Comparison of ENCODE assay signal across 10 cellular contexts in genomic region chr22:39946571-39947407, GRCh38. TPM values are rescaled to one million over a fixed set of nuclear protein-coding genes. Genes with fewer than 3 reads are reported as not detected.
DNase-seq lines count a peak whose midpoint lies in the region; ATAC-seq, FAIRE-seq and TF ChIP-seq lines count a peak whose summit lies in the region.
"Had no signal": no experiment of that assay in that cellular context is flagged by ENCODE, and none has a peak within 500 bp of the region (broad histone marks: within the 10 kb centered on the region; RNA-seq: fewer than 3 reads in every experiment).

No MANE protein-coding gene starts in this region.

- no peaks in the 10 kb centered on the region for H3K36me3 ChIP-seq in OCI-LY3 (replicated peaks; ENCODE audit: low read depth, low read length)
- no peaks in the 10 kb centered on the region for H3K36me3 ChIP-seq in endothelial cell of umbilical vein (ENCODE audit: control insufficient read depth in 2 of 2, extremely low read depth in 1 of 2, insufficient read depth in 2 of 2, low read length in 2 of 2)
- H3K36me3 ChIP-seq in GM23248 (ENCODE audit: low read depth), result no peaks in the 10 kb centered on the region

- peak; percentile 36 for DNase-seq in Ammon's horn (ENCODE audit: low spot score)
- peak; percentile 66 for DNase-seq in DMS53 treated with DMSO at 0.1 percent for 48 hours (lab: John Stamatoyannopoulos, UW; ENCODE audit: unreplicated experiment)
- peak; percentile 12 for DNase-seq in endothelial cell of umbilical vein (ENCODE audit: low read depth, low spot score)
- DNase-seq in GM19239 (ENCODE audit: insufficient read length, low spot score), result no peak
- DNase-seq in GM23248, result no peak

- H3K4me2 ChIP-seq in OCI-LY3 (ENCODE audit: low read length) (peak overlapping the region; percentile 41), endothelial cell of umbilical vein (ENCODE audit: insufficient read depth, low read length) (no peak overlapping the region), GM23248 (ENCODE audit: unreplicated experiment) (no peak overlapping the region)

- no TSS peak for BruUV-seq in endothelial cell of umbilical vein (replicated peaks; lab: Mats Ljungman, UMichigan)

- no peaks in the 10 kb centered on the region for H3F3A ChIP-seq in GM23248 (ENCODE audit: insufficient read depth)

- H3K27ac ChIP-seq in OCI-LY3 (ENCODE audit: low read length), result no peak overlapping the region
- no peak overlapping the region for H3K27ac ChIP-seq in endothelial cell of umbilical vein (ENCODE audit: insufficient read depth, low read depth, low read length)
- no peak overlapping the region for H3K27ac ChIP-seq in GM23248

- FAIRE-seq in endothelial cell of umbilical vein (lab: Jason Lieb, UNC) (no peak), GM19239 (lab: Jason Lieb, UNC) (no peak)
- FAIRE-seq: RCC 7860 had no signal

- TF ChIP-seq POLR2A in endothelial cell of umbilical vein (IDR thresholded peaks at IDR 0.05; ENCODE audit: low read depth, low read length), result no peak

- TF ChIP-seq CTCF in OCI-LY3 (IDR thresholded peaks at IDR 0.05; ENCODE audit: low read depth, low read length) (no peak), endothelial cell of umbilical vein (IDR thresholded peaks at IDR 0.05; ENCODE audit: extremely low read depth in 1 of 2, insufficient read depth in 1 of 2, low read depth in 1 of 2, low read length in 2 of 2) (no peak)

- 38 to 42% methylated on average over 10 of the region's 10 CpGs for WGBS in GM23248 (ENCODE audit: low coverage in 1 of 2, low lambda C conversion rate in 2 of 2, missing lambda C conversion rate in 2 of 2), 2 experiments

- no peak overlapping the region for H3K4me3 ChIP-seq in OCI-LY3 (ENCODE audit: low read length)
- no peak overlapping the region for H3K4me3 ChIP-seq in endothelial cell of umbilical vein (replicated peaks in 1 of 3; ENCODE audit: insufficient read depth in 1 of 3, low read depth in 1 of 3, low read length in 3 of 3)
- no peak overlapping the region for H3K4me3 ChIP-seq in GM23248

- H3K9me1 ChIP-seq in endothelial cell of umbilical vein (replicated peaks; ENCODE audit: control insufficient read depth, extremely low read depth, insufficient read depth, low read length), result no peaks in the 10 kb centered on the region

- H3K9me3 ChIP-seq in OCI-LY3 (ENCODE audit: insufficient read depth, low read length) (no peaks in the 10 kb centered on the region), endothelial cell of umbilical vein (replicated peaks; ENCODE audit: control insufficient read depth, insufficient read depth, low read length) (no peaks in the 10 kb centered on the region), GM23248 (ENCODE audit: low read depth) (no peaks in the 10 kb centered on the region)

- intact Hi-C loops in endothelial cell of umbilical vein (cut with micrococcal nuclease), result no loop called here

- H2AFZ ChIP-seq in OCI-LY3 (ENCODE audit: low read depth, low read length) (peak overlapping the region; percentile 40; the same call in 1 of the 2 replicates), endothelial cell of umbilical vein (ENCODE audit: low read depth, low read length) (no peak overlapping the region), GM23248 (no peak overlapping the region)

- no peaks in the 10 kb centered on the region for H3K9me2 ChIP-seq in GM23248 (ENCODE audit: insufficient read depth)

- POLR2A ChIA-PET in endothelial cell of umbilical vein (lab: Charles Lee), result no interaction called here

- no peaks in the 10 kb centered on the region for H4K20me1 ChIP-seq in OCI-LY3 (ENCODE audit: insufficient read depth, low read length)
- no peaks in the 10 kb centered on the region for H4K20me1 ChIP-seq in endothelial cell of umbilical vein (replicated peaks; ENCODE audit: control insufficient read depth, extremely low read depth, insufficient read depth, low read length)
- no peaks in the 10 kb centered on the region for H4K20me1 ChIP-seq in GM23248 (ENCODE audit: insufficient read depth)

- peaks cover 29% of the 10 kb centered on the region for H3K4me1 ChIP-seq in OCI-LY3 (ENCODE audit: low read length)
- H3K4me1 ChIP-seq in endothelial cell of umbilical vein (ENCODE audit: control insufficient read depth, extremely low read depth, insufficient read depth, low read length), result no peaks in the 10 kb centered on the region
- H3K4me1 ChIP-seq in GM23248 (ENCODE audit: insufficient read depth), result no peaks in the 10 kb centered on the region

- H3K27me3 ChIP-seq in OCI-LY3 (ENCODE audit: low read depth, low read length) (peaks cover 43% of the 10 kb centered on the region), endothelial cell of umbilical vein (ENCODE audit: control insufficient read depth in 2 of 2, insufficient read depth in 2 of 2, low read length in 2 of 2) (peaks cover 4 to 7% of the 10 kb centered on the region in 2 experiments), GM23248 (replicated peaks; ENCODE audit: insufficient read depth) (peaks cover 39% of the 10 kb centered on the region)

- CTCF ChIA-PET in endothelial cell of umbilical vein (lab: Charles Lee), result no interaction called here

- ATAC-seq in GM18502 (IDR thresholded peaks at IDR 0.05; ENCODE audit: poor library complexity, unreplicated experiment) (no peak), HG02588 (IDR thresholded peaks at IDR 0.05; ENCODE audit: unreplicated experiment) (no peak)

- in situ Hi-C loops in GM23248 (cut with MboI), result no loop called here

- dilution Hi-C loops in endothelial cell of umbilical vein (cut with MboI; ENCODE audit: extremely low pct_ligation_motif_present, low sequenced_read_pairs), result no loop called here

- no peak overlapping the region for H3K9ac ChIP-seq in OCI-LY3 (ENCODE audit: low read length)
- no peak overlapping the region for H3K9ac ChIP-seq in endothelial cell of umbilical vein (replicated peaks; ENCODE audit: extremely low read depth, insufficient read depth, low read length)
- H3K9ac ChIP-seq in GM23248, result no peak overlapping the region

- H3K79me2 ChIP-seq in OCI-LY3 (ENCODE audit: low read length), result no peaks in the 10 kb centered on the region
- H3K79me2 ChIP-seq in endothelial cell of umbilical vein (ENCODE audit: control insufficient read depth, insufficient read depth, low read length), result no peaks in the 10 kb centered on the region
- no peaks in the 10 kb centered on the region for H3K79me2 ChIP-seq in GM23248 (ENCODE audit: insufficient read depth)

TF ChIP-seq in endothelial cell of umbilical vein, 7 proteins besides CTCF, POLR2A, EP300 and RAD21:
- no peak for TF ChIP-seq FOS (IDR thresholded peaks at IDR 0.05; ENCODE audit: borderline replicate concordance, insufficient read depth, low read length)
- TF ChIP-seq EZH2 (IDR thresholded peaks at IDR 0.05; ENCODE audit: borderline replicate concordance, low read depth, low read length, severe bottlenecking), result no peak

RNA-seq across cellular contexts. Expression of gene TMA7B, which starts 13.4 kb away (rescaled TPM):
- total RNA-seq in endothelial cell of umbilical vein, result not detected in 2 replicates
- polyA plus RNA-seq in endothelial cell of umbilical vein (not detected in 2 replicates), GM23248 (2016; fragmentation: Nextera tagmentation; extraction: Ambion mirVana) (not detected in 2 replicates)
- not detected in 2 replicates for polyA plus RNA-seq in endothelial cell of umbilical vein (2011; cell fraction: cytosol; rRNA removed)
- not detected in 2 replicates for polyA plus RNA-seq in endothelial cell of umbilical vein (2011; cell fraction: nucleus; rRNA removed)
- not detected in 2 replicates for polyA plus RNA-seq in endothelial cell of umbilical vein (2012)
- 0.19 TPM in 1 of 2 replicates, not detected in the other for polyA minus RNA-seq in endothelial cell of umbilical vein
- polyA minus RNA-seq in endothelial cell of umbilical vein (2011; cell fraction: cytosol; rRNA and poly(A)+ RNA removed), result not detected
- not detected in 2 replicates for polyA minus RNA-seq in endothelial cell of umbilical vein (2011; cell fraction: nucleus; rRNA and poly(A)+ RNA removed)
- total RNA-seq in GM23248 (2014; rRNA removed; shearing (Covaris generic)), result not detected in 2 replicates
- total RNA-seq: lung microvascular endothelial cell had no signal

RNA-seq across cellular contexts. Expression of gene GRAP2, which starts 45.9 kb away (rescaled TPM):
- total RNA-seq in endothelial cell of umbilical vein, result not detected in 2 replicates
- polyA plus RNA-seq in endothelial cell of umbilical vein (0.04 TPM in 1 of 2 replicates, not detected in the other), GM23248 (2016; fragmentation: Nextera tagmentation; extraction: Ambion mirVana) (not detected in 2 replicates)
- polyA plus RNA-seq in endothelial cell of umbilical vein (2011; cell fraction: cytosol; rRNA removed), result not detected in 2 replicates
- polyA plus RNA-seq in endothelial cell of umbilical vein (2011; cell fraction: nucleus; rRNA removed), result not detected in 2 replicates
- polyA plus RNA-seq in endothelial cell of umbilical vein (2012), result not detected in 2 replicates
- polyA minus RNA-seq in endothelial cell of umbilical vein, result 0.07 and 1.1 TPM in 2 replicates
- not detected for polyA minus RNA-seq in endothelial cell of umbilical vein (2011; cell fraction: cytosol; rRNA and poly(A)+ RNA removed)
- not detected in 2 replicates for polyA minus RNA-seq in endothelial cell of umbilical vein (2011; cell fraction: nucleus; rRNA and poly(A)+ RNA removed)
- not detected in 2 replicates for total RNA-seq in GM23248 (2014; rRNA removed; shearing (Covaris generic))
- total RNA-seq: lung microvascular endothelial cell had no signal

RNA-seq across cellular contexts. Expression of gene FAM83F, which starts 48.0 kb away (rescaled TPM):
- total RNA-seq in endothelial cell of umbilical vein, result not detected in 2 replicates
- not detected in 2 replicates for polyA plus RNA-seq in endothelial cell of umbilical vein
- polyA plus RNA-seq in endothelial cell of umbilical vein (2011; cell fraction: cytosol; rRNA removed), result not detected in 2 replicates
- not detected in 2 replicates for polyA plus RNA-seq in endothelial cell of umbilical vein (2011; cell fraction: nucleus; rRNA removed)
- not detected in 2 replicates for polyA plus RNA-seq in endothelial cell of umbilical vein (2012)
- 0.07 TPM in 1 of 2 replicates, not detected in the other for polyA minus RNA-seq in endothelial cell of umbilical vein
- 0.92 TPM for polyA minus RNA-seq in endothelial cell of umbilical vein (2011; cell fraction: cytosol; rRNA and poly(A)+ RNA removed)
- not detected in 2 replicates for polyA minus RNA-seq in endothelial cell of umbilical vein (2011; cell fraction: nucleus; rRNA and poly(A)+ RNA removed)
- total RNA-seq in GM23248 (2014; rRNA removed; shearing (Covaris generic)), result not detected in 2 replicates
- polyA plus RNA-seq in GM23248 (2016; fragmentation: Nextera tagmentation; extraction: Ambion mirVana), result not detected in 2 replicates
- total RNA-seq: lung microvascular endothelial cell had no signal

RNA-seq across cellular contexts. Expression of gene ENTHD1, which starts 53.2 kb away (rescaled TPM):
- not detected in 2 replicates for total RNA-seq in endothelial cell of umbilical vein
- polyA plus RNA-seq in endothelial cell of umbilical vein, result not detected in 2 replicates
- not detected in 2 replicates for polyA plus RNA-seq in endothelial cell of umbilical vein (2011; cell fraction: cytosol; rRNA removed)
- not detected in 2 replicates for polyA plus RNA-seq in endothelial cell of umbilical vein (2011; cell fraction: nucleus; rRNA removed)
- polyA plus RNA-seq in endothelial cell of umbilical vein (2012), result not detected in 2 replicates
- polyA minus RNA-seq in endothelial cell of umbilical vein, result not detected in 2 replicates
- polyA minus RNA-seq in endothelial cell of umbilical vein (2011; cell fraction: cytosol; rRNA and poly(A)+ RNA removed), result not detected
- polyA minus RNA-seq in endothelial cell of umbilical vein (2011; cell fraction: nucleus; rRNA and poly(A)+ RNA removed), result not detected in 2 replicates
- total RNA-seq in GM23248 (2014; rRNA removed; shearing (Covaris generic)), result not detected in 2 replicates
- not detected in 2 replicates for polyA plus RNA-seq in GM23248 (2016; fragmentation: Nextera tagmentation; extraction: Ambion mirVana)
- total RNA-seq: lung microvascular endothelial cell had no signal

Comparison
In these comparisons a context has a peak if more than half of its experiments do, and no peak if none do; other contexts are left out.
1. DNase-seq: peak in Ammon's horn (single experiment), DMS53 treated with DMSO at 0.1 percent for 48 hours (single experiment) and endothelial cell of umbilical vein (single experiment); none in GM19239 (single experiment) and GM23248 (single experiment).